In the genomic region with DNA sequence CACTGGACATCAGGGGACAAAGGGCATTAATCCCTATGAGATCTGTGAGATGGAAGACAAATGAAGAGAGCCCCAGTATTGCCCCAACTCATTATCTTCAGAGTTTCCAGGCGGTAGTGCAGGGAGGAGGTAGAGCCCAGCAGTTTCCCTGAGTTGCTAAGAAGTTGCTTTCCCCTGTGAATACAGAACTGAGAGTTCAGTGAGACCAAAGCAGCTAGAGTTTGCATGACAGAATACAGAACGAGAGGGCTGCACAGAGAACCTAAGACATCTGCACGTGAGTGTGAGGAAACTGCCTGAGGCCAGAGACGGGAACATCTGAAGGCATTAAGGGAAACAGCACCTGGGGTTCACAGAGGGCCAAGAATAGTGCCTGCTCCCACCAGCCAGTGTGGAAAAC, we compare ENCODE assay signal across 10 cellular contexts. TPM values are rescaled to one million over a fixed set of nuclear protein-coding genes. Genes with fewer than 3 reads are reported as not detected.
DNase-seq lines count a peak whose midpoint lies in the region; ATAC-seq and TF ChIP-seq lines count a peak whose summit lies in the region.
"Had no signal": no experiment of that assay in that cellular context is flagged by ENCODE, and none has a peak within 500 bp of the region (broad histone marks: within the 10 kb centered on the region; RNA-seq: fewer than 3 reads in every experiment).

No MANE protein-coding gene starts in this region.

- no peaks in the 10 kb centered on the region for H3K9me3 Mint-ChIP-seq in GM23338
- no peaks in the 10 kb centered on the region for H3K9me3 Mint-ChIP-seq in activated T-cell treated with anti-CD3 and anti-CD28 coated beads, Interleukin-2, amount 50 U/mL, for 72 hours
- no peaks in the 10 kb centered on the region for H3K9me3 Mint-ChIP-seq in activated naive CD4-positive, alpha-beta T cell treated with anti-CD3 and anti-CD28 coated beads for 36 hours

- no peaks in the 10 kb centered on the region for H3K36me3 Mint-ChIP-seq in GM23338 (ENCODE audit: low read depth)
- H3K36me3 Mint-ChIP-seq in activated T-cell treated with anti-CD3 and anti-CD28 coated beads, Interleukin-2, amount 50 U/mL, for 72 hours (ENCODE audit: insufficient read depth in 2 of 2): no peaks in the 10 kb centered on the region
- H3K36me3 Mint-ChIP-seq in activated naive CD4-positive, alpha-beta T cell treated with anti-CD3 and anti-CD28 coated beads for 36 hours (ENCODE audit: low read depth): no peaks in the 10 kb centered on the region

- no peak overlapping the region for H3K9ac ChIP-seq in neuronal stem cell (ENCODE audit: low read depth, low read length, poor library complexity)

- H3K4me3 ChIP-seq in GM23338 (no peak overlapping the region), neuronal stem cell (ENCODE audit: low read length in 2 of 2) (no peak overlapping the region)

- no peak overlapping the region for H3K4me3 Mint-ChIP-seq in GM23338
- no peak overlapping the region for H3K4me3 Mint-ChIP-seq in activated T-cell treated with anti-CD3 and anti-CD28 coated beads, Interleukin-2, amount 50 U/mL, for 72 hours
- no peak overlapping the region for H3K4me3 Mint-ChIP-seq in activated naive CD4-positive, alpha-beta T cell treated with anti-CD3 and anti-CD28 coated beads for 36 hours

- intact Hi-C loops in activated naive CD4-positive, alpha-beta T cell treated with anti-CD3 and anti-CD28 coated beads for 36 hours (cut with micrococcal nuclease): no loop called here

- no peak overlapping the region for H3K18ac ChIP-seq in neuronal stem cell (ENCODE audit: low read length)

- H3K27me3 Mint-ChIP-seq in GM23338 (ENCODE audit: insufficient read depth, low read depth, poor library complexity): no peaks in the 10 kb centered on the region
- H3K27me3 Mint-ChIP-seq in activated T-cell treated with anti-CD3 and anti-CD28 coated beads, Interleukin-2, amount 50 U/mL, for 72 hours (ENCODE audit: low read depth): peaks cover 7% of the 10 kb centered on the region
- peaks cover 2% of the 10 kb centered on the region for H3K27me3 Mint-ChIP-seq in activated naive CD4-positive, alpha-beta T cell treated with anti-CD3 and anti-CD28 coated beads for 36 hours (ENCODE audit: low read depth)

- peak; percentile 32 for DNase-seq in GM19238 (ENCODE audit: insufficient read length, low spot score)
- DNase-seq in GM23338 (ENCODE audit: low spot score): no peak
- DNase-seq in neuronal stem cell (ENCODE audit: low spot score): no peak
- DNase-seq in activated T-cell treated with anti-CD3 and anti-CD28 coated beads, Interleukin-2, amount 50 U/mL, for 72 hours: no peak
- DNase-seq in activated naive CD4-positive, alpha-beta T cell treated with anti-CD3 and anti-CD28 coated beads for 36 hours: no peak
- DNase-seq in activated effector memory CD4-positive, alpha-beta T cell treated with Interleukin-2 at 50 U/mL for 16 hours: no peak
- DNase-seq: activated naive CD4-positive, alpha-beta T cell treated with anti-CD3 and anti-CD28 coated beads, Interleukin-2, amount 50 U/mL, for 16 hours; hippocampal formation; NCI-H510A treated with DMSO at 0.1 percent for 48 hours had no signal

- no peak overlapping the region for H2BK12ac ChIP-seq in neuronal stem cell (ENCODE audit: low read length)

- no peak for TF ChIP-seq CTCF in GM23338 (conservative IDR thresholded peaks at IDR 0.05; ENCODE audit: low read depth in 2 of 2)

- H3K23ac ChIP-seq in neuronal stem cell (ENCODE audit: low read depth, low read length, poor library complexity): no peak overlapping the region

- no peaks in the 10 kb centered on the region for H3K79me2 ChIP-seq in GM23338 (replicated peaks; ENCODE audit: insufficient read depth)

- H3K4ac ChIP-seq in neuronal stem cell (ENCODE audit: low read length): no peak overlapping the region

- H3K4me1 Mint-ChIP-seq in GM23338: peaks cover 7% of the 10 kb centered on the region; the same call in 1 of the 3 replicates
- H3K4me1 Mint-ChIP-seq in activated T-cell treated with anti-CD3 and anti-CD28 coated beads, Interleukin-2, amount 50 U/mL, for 72 hours (ENCODE audit: low read depth): peaks cover 7% of the 10 kb centered on the region
- H3K4me1 Mint-ChIP-seq in activated naive CD4-positive, alpha-beta T cell treated with anti-CD3 and anti-CD28 coated beads for 36 hours (ENCODE audit: low read depth): no peaks in the 10 kb centered on the region

- no peak overlapping the region for H2AK5ac ChIP-seq in neuronal stem cell (ENCODE audit: low read depth, low read length)

- H4K20me1 ChIP-seq in GM23338 (replicated peaks; ENCODE audit: insufficient read depth): no peaks in the 10 kb centered on the region

- no peaks in the 10 kb centered on the region for H3F3A ChIP-seq in GM23338 (replicated peaks; ENCODE audit: low read depth)

- H3K9me3 ChIP-seq in neuronal stem cell (replicated peaks in 1 of 2; ENCODE audit: control insufficient read depth in 2 of 2, insufficient read depth in 1 of 2, low read depth in 1 of 2, low read length in 2 of 2): no peaks in the 10 kb centered on the region

- H3K79me1 ChIP-seq in neuronal stem cell (ENCODE audit: low read depth, low read length): no peaks in the 10 kb centered on the region

- H2BK120ac ChIP-seq in neuronal stem cell (ENCODE audit: low read depth, low read length): no peak overlapping the region

- H2AFZ ChIP-seq in GM23338 (peak overlapping the region; percentile 81; the same call in 1 of the 2 replicates), neuronal stem cell (ENCODE audit: low read length) (peak overlapping the region; percentile 76)

- ATAC-seq in GM23338 (peak; percentile 68), HG03432 (IDR thresholded peaks at IDR 0.05; ENCODE audit: unreplicated experiment) (peak; percentile 96)
- no peak for ATAC-seq in activated T-cell treated with anti-CD3 and anti-CD28 coated beads, Interleukin-2, amount 50 U/mL, for 72 hours (replicated peaks in 1 of 2)

- H3K9me2 ChIP-seq in GM23338 (ENCODE audit: insufficient read depth): no peaks in the 10 kb centered on the region

- H3K14ac ChIP-seq in neuronal stem cell (ENCODE audit: low read length): no peak overlapping the region

- no peak overlapping the region for H4K91ac ChIP-seq in neuronal stem cell (ENCODE audit: low read depth, low read length, poor library complexity)

- no CpG with 5 or more reads among the region's 4 CpGs for WGBS in neuronal stem cell (ENCODE audit: extremely low coverage in 2 of 2, insufficient read length in 2 of 2, insufficient replicate concordance in 1 of 2), 2 donors

- H3K27ac Mint-ChIP-seq in GM23338: no peak overlapping the region
- H3K27ac Mint-ChIP-seq in activated T-cell treated with anti-CD3 and anti-CD28 coated beads, Interleukin-2, amount 50 U/mL, for 72 hours: no peak overlapping the region
- no peak overlapping the region for H3K27ac Mint-ChIP-seq in activated naive CD4-positive, alpha-beta T cell treated with anti-CD3 and anti-CD28 coated beads for 36 hours

- H3K4me2 ChIP-seq in GM23338: no peak overlapping the region
- H3K4me2 ChIP-seq in neuronal stem cell (ENCODE audit: insufficient read depth, low read length, poor library complexity, severe bottlenecking): no peak overlapping the region

- no peak overlapping the region for H2BK15ac ChIP-seq in neuronal stem cell (ENCODE audit: low read length)

- no peaks in the 10 kb centered on the region for H3K27me3 ChIP-seq in GM23338 (ENCODE audit: insufficient read depth)
- H3K27me3 ChIP-seq in neuronal stem cell (ENCODE audit: control insufficient read depth in 3 of 3, insufficient read depth in 3 of 3, low read depth in 1 of 3, low read length in 3 of 3): no peaks in the 10 kb centered on the region

- H4K8ac ChIP-seq in neuronal stem cell (ENCODE audit: low read depth, low read length): no peak overlapping the region

- CTCF ChIA-PET in activated naive CD4-positive, alpha-beta T cell treated with anti-CD3 and anti-CD28 coated beads for 36 hours (lab: Charles Lee): no interaction called here

- no peak overlapping the region for H2BK5ac ChIP-seq in neuronal stem cell (ENCODE audit: low read length)

- H3K27ac ChIP-seq in GM23338 (ENCODE audit: low read depth) (no peak overlapping the region), neuronal stem cell (replicated peaks; ENCODE audit: low read length) (peak overlapping the region; percentile 13)

- H3K4me1 ChIP-seq in GM23338 (ENCODE audit: insufficient read depth) (no peaks in the 10 kb centered on the region), neuronal stem cell (ENCODE audit: control insufficient read depth in 2 of 2, insufficient read depth in 1 of 2, low read depth in 1 of 2, low read length in 2 of 2) (peaks cover 0 to 4% of the 10 kb centered on the region in 2 donors)

- H3K36me3 ChIP-seq in GM23338 (ENCODE audit: insufficient read depth): no peaks in the 10 kb centered on the region
- no peaks in the 10 kb centered on the region for H3K36me3 ChIP-seq in neuronal stem cell (replicated peaks in 1 of 2; ENCODE audit: control insufficient read depth in 2 of 2, insufficient read depth in 2 of 2, low read length in 2 of 2)

TF ChIP-seq in GM23338, 12 proteins besides CTCF, POLR2A, EP300 and RAD21 (continues in another document):
- TF ChIP-seq POLR2AphosphoS5 (IDR thresholded peaks at IDR 0.05; ENCODE audit: low read depth): no peak

RNA-seq across cellular contexts. Expression of a gene that starts 18.1 kb away (rescaled TPM):
- 26.5 and 28.7 TPM in 2 replicates for total RNA-seq in GM23338 (2014; rRNA removed; shearing (Covaris generic))
- 6.2 and 9.8 TPM in 2 replicates for polyA plus RNA-seq in GM23338 (2016; fragmentation: Nextera tagmentation; extraction: Ambion mirVana)
- 25.0 TPM for polyA plus RNA-seq in neuronal stem cell (2013, experiment 1 of 2)
- polyA plus RNA-seq in neuronal stem cell (2013, experiment 2 of 2): 26.9 TPM
- 10 to 100 TPM; 22.5 to 36.3 TPM for total RNA-seq in activated T-cell treated with anti-CD3 and anti-CD28 coated beads, Interleukin-2, amount 50 U/mL, for 72 hours
- 10 to 100 TPM; 29.3 to 33.3 TPM for total RNA-seq in activated naive CD4-positive, alpha-beta T cell treated with anti-CD3 and anti-CD28 coated beads for 36 hours

Comparison
In these comparisons a context has a peak if more than half of its experiments do, and no peak if none do; other contexts are left out.
1. ATAC-seq: peak in GM23338 (single experiment) and HG03432 (single experiment); none in activated T-cell treated with anti-CD3 and anti-CD28 coated beads, Interleukin-2, amount 50 U/mL, for 72 hours (0 of 2).